ENCODE assay signal across 21 cellular contexts in the genomic region with DNA sequence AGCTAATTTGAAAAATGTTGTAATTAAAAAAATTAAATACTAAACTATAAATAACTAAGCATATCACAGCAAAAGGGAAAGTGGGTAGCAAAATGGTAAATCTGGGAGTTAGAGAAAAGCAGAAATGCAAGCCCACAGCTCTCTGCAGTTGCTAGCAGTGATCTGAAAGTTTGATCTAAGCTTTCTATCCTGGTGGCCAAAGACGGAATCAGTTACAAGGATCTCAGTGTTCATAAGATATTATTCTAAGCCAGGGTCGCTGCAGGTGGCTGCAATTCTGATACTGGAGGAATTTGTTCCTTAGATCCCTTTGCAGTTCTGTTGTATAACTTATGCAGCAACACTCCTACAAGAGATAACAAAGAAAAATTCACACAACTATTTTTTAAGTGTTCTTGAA.
DNase-seq lines count a peak whose midpoint lies in the region; ATAC-seq and TF ChIP-seq lines count a peak whose summit lies in the region.
"Had no signal": no experiment of that assay in that cellular context is flagged by ENCODE, and none has a peak within 500 bp of the region (broad histone marks: within the 10 kb centered on the region; RNA-seq: fewer than 3 reads in every experiment).

No MANE protein-coding gene starts in this region.

- no peak overlapping the region for H2AFZ ChIP-seq in GM23338
- H2AFZ ChIP-seq in MM.1S (ENCODE audit: low read length) = no peak overlapping the region
- H2AFZ ChIP-seq: parathyroid adenoma had no signal

- no peaks in the 10 kb centered on the region for H3K79me2 ChIP-seq in GM23338 (replicated peaks; ENCODE audit: insufficient read depth)
- H3K79me2 ChIP-seq in MM.1S (ENCODE audit: low read length) = no peaks in the 10 kb centered on the region
- H3K79me2 ChIP-seq: parathyroid adenoma had no signal

- H3K9me3 ChIP-seq in MM.1S (replicated peaks; ENCODE audit: insufficient read depth, low read length) = no peaks in the 10 kb centered on the region

- H3K27ac Mint-ChIP-seq in GM23338 = no peak overlapping the region
- H3K27ac Mint-ChIP-seq in stimulated activated memory B cell treated with anti-CD40 and anti-IgM and Interleukin-4, amounts not matched to agents 10 μg/mL and 1 μg/mL and 100 μg/mL, for 72 hours = no peak overlapping the region
- H3K27ac Mint-ChIP-seq: activated CD8-positive, alpha-beta T cell treated with anti-CD3 and anti-CD28 coated beads, Interleukin-2, amount 10 ng/mL, durations not matched to agents 7 days and 5 days; activated naive CD8-positive, alpha-beta T cell treated with anti-CD3 and anti-CD28 coated beads for 36 hours; stimulated activated naive B cell treated with anti-CD40 and anti-IgM and Interleukin-4, amounts not matched to agents 10 μg/mL and 1 μg/mL and 100 μg/mL, for 72 hours; T-helper 1 cell treated with Interleukin-12 subunit alpha and Interleukin-12 subunit beta and Interleukin-4 antibody, amounts not matched to agents 30 μg/mL and 1 μg/mL, for 36 hours had no signal

- no peak overlapping the region for H3K4me3 ChIP-seq in GM23338
- no peak overlapping the region for H3K4me3 ChIP-seq in MM.1S (ENCODE audit: low read length)
- H3K4me3 ChIP-seq in brain microvascular endothelial cell (ENCODE audit: low read depth, low read length) = no peak overlapping the region
- no peak overlapping the region for H3K4me3 ChIP-seq in retinal pigment epithelial cell (ENCODE audit: low read length)

- H3K9ac ChIP-seq in MM.1S (ENCODE audit: low read length) = no peak overlapping the region
- H3K9ac ChIP-seq: parathyroid adenoma had no signal

- no peaks in the 10 kb centered on the region for H3K36me3 Mint-ChIP-seq in GM23338 (ENCODE audit: low read depth)
- no peaks in the 10 kb centered on the region for H3K36me3 Mint-ChIP-seq in stimulated activated memory B cell treated with anti-CD40 and anti-IgM and Interleukin-4, amounts not matched to agents 10 μg/mL and 1 μg/mL and 100 μg/mL, for 72 hours
- H3K36me3 Mint-ChIP-seq: activated naive CD8-positive, alpha-beta T cell treated with anti-CD3 and anti-CD28 coated beads for 36 hours had no signal

- H3K36me3 ChIP-seq in GM23338 (ENCODE audit: insufficient read depth) = no peaks in the 10 kb centered on the region
- no peaks in the 10 kb centered on the region for H3K36me3 ChIP-seq in MM.1S (replicated peaks; ENCODE audit: insufficient read depth, low read length)
- no peaks in the 10 kb centered on the region for H3K36me3 ChIP-seq in brain microvascular endothelial cell (replicated peaks)

- H3K9me3 Mint-ChIP-seq in GM23338 = peaks cover 4% of the 10 kb centered on the region; the same call in 2 of the 3 replicates
- H3K9me3 Mint-ChIP-seq in stimulated activated memory B cell treated with anti-CD40 and anti-IgM and Interleukin-4, amounts not matched to agents 10 μg/mL and 1 μg/mL and 100 μg/mL, for 72 hours = peaks cover 5% of the 10 kb centered on the region
- H3K9me3 Mint-ChIP-seq: activated naive CD8-positive, alpha-beta T cell treated with anti-CD3 and anti-CD28 coated beads for 36 hours; central memory CD8-positive, alpha-beta T cell; T-helper 1 cell treated with Interleukin-12 subunit alpha and Interleukin-12 subunit beta and Interleukin-4 antibody, amounts not matched to agents 30 μg/mL and 1 μg/mL, for 36 hours had no signal

- H4K20me1 ChIP-seq in GM23338 (replicated peaks; ENCODE audit: insufficient read depth) (no peaks in the 10 kb centered on the region), MM.1S (ENCODE audit: insufficient read depth, low read length) (no peaks in the 10 kb centered on the region)

- peaks cover 8% of the 10 kb centered on the region; the same call in 1 of the 2 replicates for H3K4me1 ChIP-seq in GM23338 (ENCODE audit: insufficient read depth)
- peaks cover 26% of the 10 kb centered on the region for H3K4me1 ChIP-seq in MM.1S (ENCODE audit: low read length)

- in situ Hi-C loops in brain microvascular endothelial cell (cut with HindIII; ENCODE audit: low pct_ligation_motif_present, low sequenced_read_pairs) = no loop called here

- H3K27me3 ChIP-seq in GM23338 (ENCODE audit: insufficient read depth) (no peaks in the 10 kb centered on the region), MM.1S (replicated peaks; ENCODE audit: insufficient read depth, low read length) (no peaks in the 10 kb centered on the region), brain microvascular endothelial cell (replicated peaks) (no peaks in the 10 kb centered on the region)

- no peak overlapping the region for H3K4me3 Mint-ChIP-seq in GM23338
- H3K4me3 Mint-ChIP-seq in stimulated activated memory B cell treated with anti-CD40 and anti-IgM and Interleukin-4, amounts not matched to agents 10 μg/mL and 1 μg/mL and 100 μg/mL, for 72 hours = no peak overlapping the region
- H3K4me3 Mint-ChIP-seq: activated CD8-positive, alpha-beta T cell treated with anti-CD3 and anti-CD28 coated beads, Interleukin-2, amount 10 ng/mL, durations not matched to agents 7 days and 5 days; activated naive CD8-positive, alpha-beta T cell treated with anti-CD3 and anti-CD28 coated beads for 36 hours; central memory CD8-positive, alpha-beta T cell; naive thymus-derived CD8-positive, alpha-beta T cell; stimulated activated naive B cell treated with anti-CD40 and anti-IgM and Interleukin-4, amounts not matched to agents 10 μg/mL and 1 μg/mL and 100 μg/mL, for 72 hours; T-helper 1 cell treated with Interleukin-12 subunit alpha and Interleukin-12 subunit beta and Interleukin-4 antibody, amounts not matched to agents 30 μg/mL and 1 μg/mL, for 36 hours had no signal

- H3K9me2 ChIP-seq in GM23338 (ENCODE audit: insufficient read depth) (peaks cover 9% of the 10 kb centered on the region; the same call in 1 of the 2 replicates), MM.1S (replicated peaks; ENCODE audit: insufficient read depth, low read length) (no peaks in the 10 kb centered on the region)

- H3K27me3 Mint-ChIP-seq in GM23338 (ENCODE audit: insufficient read depth, low read depth, poor library complexity) = no peaks in the 10 kb centered on the region
- peaks cover 53% of the 10 kb centered on the region for H3K27me3 Mint-ChIP-seq in stimulated activated memory B cell treated with anti-CD40 and anti-IgM and Interleukin-4, amounts not matched to agents 10 μg/mL and 1 μg/mL and 100 μg/mL, for 72 hours

- DNase-seq in GM23338 (ENCODE audit: low spot score) (peak; percentile 21), MM.1S (peak; percentile 38), brain microvascular endothelial cell (no peak), retinal pigment epithelial cell (ENCODE audit: low read depth) (no peak), iPS-NIHi7 (ENCODE audit: extremely low spot score) (no peak), caudate nucleus (lab: John Stamatoyannopoulos, UW) (no peak)
- DNase-seq: activated CD4-positive, alpha-beta T cell treated with anti-CD3 and anti-CD28 coated beads for 1 hour; activated CD8-positive, alpha-beta T cell treated with anti-CD3 and anti-CD28 coated beads, Interleukin-2, amount 10 ng/mL, durations not matched to agents 7 days and 5 days; activated effector memory CD4-positive, alpha-beta T cell treated with Interleukin-2 at 50 U/mL for 16 hours; activated naive CD8-positive, alpha-beta T cell treated with anti-CD3 and anti-CD28 coated beads for 36 hours; Karpas-422; NCI-H1048; NCI-H526; stimulated activated CD4-positive, alpha-beta T cell treated with anti-CD3 and anti-CD28 coated beads, Interleukin-4, amount 100 ng/mL, for 4 hours; stimulated activated naive B cell treated with anti-CD40 and anti-IgM and Interleukin-4, amounts not matched to agents 10 μg/mL and 1 μg/mL and 100 μg/mL, for 72 hours had no signal

- peaks cover 9% of the 10 kb centered on the region for H3K4me1 Mint-ChIP-seq in GM23338
- H3K4me1 Mint-ChIP-seq in stimulated activated memory B cell treated with anti-CD40 and anti-IgM and Interleukin-4, amounts not matched to agents 10 μg/mL and 1 μg/mL and 100 μg/mL, for 72 hours = no peaks in the 10 kb centered on the region
- H3K4me1 Mint-ChIP-seq: central memory CD8-positive, alpha-beta T cell; stimulated activated naive B cell treated with anti-CD40 and anti-IgM and Interleukin-4, amounts not matched to agents 10 μg/mL and 1 μg/mL and 100 μg/mL, for 72 hours had no signal

- no peak for ATAC-seq in GM23338
- ATAC-seq in stimulated activated memory B cell treated with anti-CD40 and anti-IgM and Interleukin-4, amounts not matched to agents 10 μg/mL and 1 μg/mL and 100 μg/mL, for 72 hours = no peak
- ATAC-seq: activated CD8-positive, alpha-beta T cell treated with anti-CD3 and anti-CD28 coated beads, Interleukin-2, amount 10 ng/mL, durations not matched to agents 7 days and 5 days; stimulated activated naive B cell treated with anti-CD40 and anti-IgM and Interleukin-4, amounts not matched to agents 10 μg/mL and 1 μg/mL and 100 μg/mL, for 72 hours had no signal

- H3K27ac ChIP-seq in GM23338 (ENCODE audit: low read depth) (no peak overlapping the region), MM.1S (ENCODE audit: low read length) (no peak overlapping the region), brain microvascular endothelial cell (no peak overlapping the region), caudate nucleus (ENCODE audit: low read depth, low read length) (no peak overlapping the region)
- H3K27ac ChIP-seq: parathyroid adenoma, RWPE1 had no signal

- H3F3A ChIP-seq in GM23338 (replicated peaks; ENCODE audit: low read depth) = no peaks in the 10 kb centered on the region
- no peaks in the 10 kb centered on the region for H3F3A ChIP-seq in MM.1S (ENCODE audit: insufficient read depth, low read length)

- H3K4me2 ChIP-seq in GM23338 = no peak overlapping the region
- no peak overlapping the region for H3K4me2 ChIP-seq in MM.1S (ENCODE audit: low read depth, low read length)

- TF ChIP-seq CTCF in GM23338 (conservative IDR thresholded peaks at IDR 0.05; ENCODE audit: low read depth in 2 of 2) = no peak
- no peak for TF ChIP-seq CTCF in MM.1S (IDR thresholded peaks at IDR 0.05; ENCODE audit: low read length)
- peak; percentile 38 for TF ChIP-seq CTCF in brain microvascular endothelial cell (IDR thresholded peaks at IDR 0.05; ENCODE audit: low read depth, low read length, missing control alignments)
- peak; percentile 23 for TF ChIP-seq CTCF in retinal pigment epithelial cell (conservative IDR thresholded peaks at IDR 0.05; ENCODE audit: low read depth, low read length)

TF ChIP-seq in GM23338, 12 proteins besides CTCF, POLR2A, EP300 and RAD21 (continues in another document):
- TF ChIP-seq JUNB (IDR thresholded peaks at IDR 0.05; ENCODE audit: unreplicated experiment) (no peak), ZNF114 (CRISPR knock-in tag; IDR thresholded peaks at IDR 0.05) (no peak)

Comparison
In these comparisons a context has a peak if more than half of its experiments do, and no peak if none do; other contexts are left out.
1. DNase-seq: peak in GM23338 (single experiment) and MM.1S (single experiment); none in brain microvascular endothelial cell (single experiment), retinal pigment epithelial cell (single experiment), iPS-NIHi7 (single experiment) and caudate nucleus (0 of 61).
2. CTCF ChIP-seq: peak in brain microvascular endothelial cell (single experiment) and retinal pigment epithelial cell (single experiment); none in GM23338 (0 of 2) and MM.1S (single experiment).